In the genomic region with DNA sequence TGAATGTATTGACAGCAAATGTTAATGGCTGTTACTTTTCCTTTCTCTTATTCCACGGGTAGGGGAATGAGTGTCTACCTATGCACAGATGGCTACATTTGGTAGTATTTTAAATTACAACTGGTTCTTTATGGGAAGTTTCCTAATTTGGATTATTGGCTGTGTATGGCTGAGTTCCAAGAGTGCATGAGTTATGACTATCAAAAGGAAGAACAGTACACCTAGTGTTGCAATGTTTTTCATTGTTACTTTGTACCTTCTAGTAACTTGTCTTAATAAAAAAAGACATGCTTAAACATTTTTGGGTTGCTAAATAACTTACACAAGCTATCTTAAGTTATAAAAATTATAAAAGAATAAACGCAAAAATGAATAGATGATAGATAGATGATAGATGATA, we compare ENCODE assay signal across 22 cellular contexts. TPM values are rescaled to one million over a fixed set of nuclear protein-coding genes. Genes with fewer than 3 reads are reported as not detected.
DNase-seq lines count a peak whose midpoint lies in the region; ATAC-seq, FAIRE-seq and TF ChIP-seq lines count a peak whose summit lies in the region.
"Had no signal": no experiment of that assay in that cellular context is flagged by ENCODE, and none has a peak within 500 bp of the region (broad histone marks: within the 10 kb centered on the region; RNA-seq: fewer than 3 reads in every experiment).

No MANE protein-coding gene starts in this region.

- H3K4me1 ChIP-seq in RWPE2 (ENCODE audit: insufficient read depth, poor library complexity, severe bottlenecking) = peaks cover 9% of the 10 kb centered on the region
- H3K4me1 ChIP-seq: BE2C had no signal

- peak; percentile 71 for ATAC-seq in RWPE2 (ENCODE audit: low read depth)
- ATAC-seq: GM12878, GM23338, HCT116 had no signal

- no peak for FAIRE-seq in bronchial epithelial cell (lab: Jason Lieb, UNC)
- FAIRE-seq: A204.1, D721Med, GM12878, GM18507 had no signal

- H3K27ac ChIP-seq in RWPE2 (ENCODE audit: poor library complexity, severe bottlenecking) = no peak overlapping the region
- H3K27ac ChIP-seq: BLaER1 treated with 17β-estradiol and CSF1 and Interleukin-3, amounts not matched to agents 10 nM and 100 nM had no signal

- no peaks in the 10 kb centered on the region for H3K9me3 ChIP-seq in RWPE2 (ENCODE audit: severe bottlenecking)
- H3K9me3 ChIP-seq: BE2C; BLaER1 treated with 17β-estradiol and CSF1 and Interleukin-3, amounts not matched to agents 10 nM and 100 nM had no signal

- TF ChIP-seq CTCF in RWPE2 (IDR thresholded peaks at IDR 0.05; ENCODE audit: poor library complexity, severe bottlenecking) (no peak), bronchial epithelial cell (IDR thresholded peaks at IDR 0.05; ENCODE audit: insufficient read depth, low read length, severe bottlenecking) (no peak), fibroblast of pulmonary artery (IDR thresholded peaks at IDR 0.05; ENCODE audit: low read length, missing control alignments) (no peak)

- no peak for DNase-seq in RWPE2 (ENCODE audit: low spot score)
- peak; percentile 65 for DNase-seq in bronchial epithelial cell (ENCODE audit: low read depth)
- DNase-seq in fibroblast of pulmonary artery (ENCODE audit: low read depth) = peak; percentile 36
- DNase-seq in activated CD8-positive, alpha-beta memory T cell treated with anti-CD3 and anti-CD28 coated beads, Interleukin-2, amount 50 U/mL, for 48 hours = no peak
- DNase-seq in A172 (ENCODE audit: low spot score) = no peak
- DNase-seq in NCI-H2171 treated with DMSO at 0.1 percent for 48 hours (lab: John Stamatoyannopoulos, UW) = no peak
- DNase-seq: BE2C; CD4-positive, alpha-beta T cell; CD8-positive, alpha-beta memory T cell; DMS 273 treated with DMSO at 0.1 percent for 48 hours; DMS79; EL; GDM1; H9 had no signal

- H3K36me3 ChIP-seq in RWPE2 (ENCODE audit: low read depth) = no peaks in the 10 kb centered on the region
- no peaks in the 10 kb centered on the region for H3K36me3 ChIP-seq in bronchial epithelial cell (ENCODE audit: control insufficient read depth, insufficient read depth, low read length)
- H3K36me3 ChIP-seq: BE2C; BLaER1 treated with 17β-estradiol and CSF1 and Interleukin-3, amounts not matched to agents 10 nM and 100 nM had no signal

- H3K4me3 ChIP-seq in RWPE2 (ENCODE audit: severe bottlenecking) (no peak overlapping the region), bronchial epithelial cell (ENCODE audit: low read depth, low read length) (no peak overlapping the region), fibroblast of pulmonary artery (replicated peaks; ENCODE audit: low read depth, low read length) (no peak overlapping the region)
- H3K4me3 ChIP-seq: BLaER1 treated with 17β-estradiol and CSF1 and Interleukin-3, amounts not matched to agents 10 nM and 100 nM; GM12878; GM23338 had no signal

- no peaks in the 10 kb centered on the region for H3K27me3 ChIP-seq in RWPE2 (ENCODE audit: insufficient read depth, poor library complexity, severe bottlenecking)
- no peaks in the 10 kb centered on the region for H3K27me3 ChIP-seq in bronchial epithelial cell (ENCODE audit: control insufficient read depth, insufficient read depth, low read length)
- H3K27me3 ChIP-seq: BE2C; BLaER1 treated with 17β-estradiol and CSF1 and Interleukin-3, amounts not matched to agents 10 nM and 100 nM had no signal

RNA-seq across cellular contexts. Expression of a gene that starts 35.8 kb away (rescaled TPM):
- 0.26 and 0.53 TPM in 2 replicates for total RNA-seq in bronchial epithelial cell
- 4.2 and 6.0 TPM in 2 replicates for total RNA-seq in A172 (2014; rRNA removed; shearing (Covaris generic))
- total RNA-seq: CD8-positive, alpha-beta memory T cell; GM12878; H4 had no signal

Comparison
In these comparisons a context has a peak if more than half of its experiments do, and no peak if none do; other contexts are left out.
1. DNase-seq: peak in bronchial epithelial cell (single experiment) and fibroblast of pulmonary artery (single experiment); none in RWPE2 (single experiment), activated CD8-positive, alpha-beta memory T cell treated with anti-CD3 and anti-CD28 coated beads, Interleukin-2, amount 50 U/mL, for 48 hours (single experiment), A172 (single experiment) and NCI-H2171 treated with DMSO at 0.1 percent for 48 hours (single experiment).